Comparison of ENCODE assay signal across 25 cellular contexts in genomic region chrX:27276751-27277150, GRCh38.
"Had no signal": no experiment of that assay in that cellular context is flagged by ENCODE, and none has a peak within 500 bp of the region (broad histone marks: within the 10 kb centered on the region; RNA-seq: fewer than 3 reads in every experiment).

No MANE protein-coding gene starts in this region.

- H3K27ac Mint-ChIP-seq: activated naive CD8-positive, alpha-beta T cell; activated T-helper 2 cell treated with anti-CD3 and anti-CD28 coated beads, Interferon-gamma antibody, Interleukin-2, Interleukin-4, amounts not matched to agents 10 μg/mL and 5 μg/mL and 100 μg/mL, durations not matched to agents 14 hours and 24 hours and 36 hours; memory B cell; nephron; stimulated activated naive CD8-positive, alpha-beta T cell treated with anti-CD3 and anti-CD28 coated beads, Interleukin-15, Interleukin-2, amounts not matched to agents 100 ng/mL and 50 ng/mL, for 24 hours; WTC11 had no signal

- FAIRE-seq: colon, pancreas had no signal

- H3K4me3 Mint-ChIP-seq: activated naive CD8-positive, alpha-beta T cell; activated T-cell treated with anti-CD3 and anti-CD28 coated beads, Interleukin-2, amount 50 U/mL, for 4 hours; central memory CD8-positive, alpha-beta T cell; memory B cell; nephron; stimulated activated naive CD8-positive, alpha-beta T cell treated with anti-CD3 and anti-CD28 coated beads, Interleukin-15, Interleukin-2, amounts not matched to agents 100 ng/mL and 50 ng/mL, for 24 hours; WTC11 had no signal

- DNase-seq: activated CD4-positive, alpha-beta T cell treated with anti-CD3 and anti-CD28 coated beads, Interleukin-2, amount 50 U/mL, for 4 hours; activated CD8-positive, alpha-beta memory T cell treated with anti-CD3 and anti-CD28 coated beads for 24 hours; activated CD8-positive, alpha-beta memory T cell treated with anti-CD3 and anti-CD28 coated beads, Interleukin-2, amount 50 U/mL, for 4 hours; activated naive CD4-positive, alpha-beta T cell; activated T-cell treated with anti-CD3 and anti-CD28 coated beads, Interleukin-2, amount 50 U/mL, for 4 hours; adrenal gland; glutamatergic neuron; hippocampal formation; left cardiac atrium; pancreas; psoas muscle; stimulated activated CD4-positive, alpha-beta T cell treated with anti-CD3 and anti-CD28 coated beads, Interleukin-12 subunit alpha, Interleukin-12 subunit beta, amount 100 ng/mL, for 4 hours; substantia nigra; T-helper 9 cell; thyroid gland; upper lobe of right lung had no signal

- H3K9me3 Mint-ChIP-seq: activated T-cell treated with anti-CD3 and anti-CD28 coated beads, Interleukin-2, amount 50 U/mL, for 4 hours; memory B cell; stimulated activated naive CD8-positive, alpha-beta T cell treated with anti-CD3 and anti-CD28 coated beads, Interleukin-15, Interleukin-2, amounts not matched to agents 100 ng/mL and 50 ng/mL, for 24 hours; WTC11 had no signal

- H3K27me3 Mint-ChIP-seq: activated naive CD8-positive, alpha-beta T cell; central memory CD8-positive, alpha-beta T cell; memory B cell; stimulated activated naive CD8-positive, alpha-beta T cell treated with anti-CD3 and anti-CD28 coated beads, Interleukin-15, Interleukin-2, amounts not matched to agents 100 ng/mL and 50 ng/mL, for 24 hours had no signal

- H3K36me3 Mint-ChIP-seq: activated naive CD8-positive, alpha-beta T cell; memory B cell; WTC11 had no signal

- ATAC-seq: activated T-cell treated with anti-CD3 and anti-CD28 coated beads, Interleukin-2, amount 50 U/mL, for 4 hours; foreskin keratinocyte; left cardiac atrium; pancreas; psoas muscle; upper lobe of right lung; WTC11 had no signal

- H3K4me1 Mint-ChIP-seq: central memory CD8-positive, alpha-beta T cell; memory B cell; nephron had no signal
